Comparison of ENCODE assay signal across 33 cellular contexts in the genomic region with DNA sequence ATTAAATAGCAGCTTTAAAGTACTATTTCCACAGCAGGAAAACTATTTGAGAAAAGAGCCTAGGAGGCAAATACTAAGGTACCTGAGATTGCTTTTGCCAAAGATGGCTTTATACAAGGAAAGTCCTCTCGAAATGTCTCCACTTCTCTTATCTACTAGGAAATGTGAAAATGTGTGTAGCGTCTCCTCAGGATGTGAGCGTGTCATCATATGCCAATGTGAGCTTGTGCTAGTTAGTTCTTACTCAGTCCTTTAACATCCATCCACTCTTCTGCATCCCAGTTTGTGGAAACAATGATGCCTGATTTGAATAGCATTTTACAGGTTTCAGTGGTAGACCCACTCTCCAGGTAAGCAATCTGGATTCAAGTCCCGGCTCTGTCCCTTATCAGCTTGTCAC.
DNase-seq lines count a peak whose midpoint lies in the region; FAIRE-seq and TF ChIP-seq lines count a peak whose summit lies in the region.
"Had no signal": no experiment of that assay in that cellular context is flagged by ENCODE, and none has a peak within 500 bp of the region (broad histone marks: within the 10 kb centered on the region; RNA-seq: fewer than 3 reads in every experiment).

No MANE protein-coding gene starts in this region.

- H3K4me3 Mint-ChIP-seq in astrocyte (ENCODE audit: unreplicated experiment) = no peak overlapping the region
- H3K4me3 Mint-ChIP-seq: CD4-positive, alpha-beta memory T cell; effector memory CD8-positive, alpha-beta T cell; IgD-negative memory B cell; natural killer cell treated with Interleukin-12 subunit alpha and Interleukin-12 subunit beta and Interleukin-15 and Interleukin-18, amount 100 ng/mL, for 72 hours; stimulated activated naive B cell treated with anti-CD40 and anti-IgM and Interleukin-4, amounts not matched to agents 10 μg/mL and 1 μg/mL and 100 μg/mL, for 72 hours; T-helper 1 cell treated with Interleukin-12 subunit alpha and Interleukin-12 subunit beta and Interleukin-4 antibody, amounts not matched to agents 30 μg/mL and 1 μg/mL, for 36 hours; type B pancreatic cell had no signal

- H3K4me1 Mint-ChIP-seq in astrocyte (ENCODE audit: low read depth, unreplicated experiment) = peaks cover 64% of the 10 kb centered on the region
- H3K4me1 Mint-ChIP-seq: CD4-positive, alpha-beta memory T cell; IgD-negative memory B cell; stimulated activated naive B cell treated with anti-CD40 and anti-IgM and Interleukin-4, amounts not matched to agents 10 μg/mL and 1 μg/mL and 100 μg/mL, for 72 hours had no signal

- H3K9me3 ChIP-seq in astrocyte (ENCODE audit: insufficient read depth, low read depth, low read length) = no peaks in the 10 kb centered on the region
- H3K9me3 ChIP-seq: heart left ventricle had no signal

- H3K9ac ChIP-seq in astrocyte (ENCODE audit: low read length) = peak overlapping the region; percentile 42

- no peaks in the 10 kb centered on the region for H4K20me1 ChIP-seq in astrocyte (ENCODE audit: insufficient read depth, low read length)

- H3K27me3 Mint-ChIP-seq in astrocyte (ENCODE audit: low read depth, unreplicated experiment) = no peaks in the 10 kb centered on the region
- H3K27me3 Mint-ChIP-seq: type B pancreatic cell had no signal

- no peaks in the 10 kb centered on the region for H3K79me2 ChIP-seq in astrocyte (ENCODE audit: insufficient read depth, low read length)

- H3K36me3 Mint-ChIP-seq in astrocyte (ENCODE audit: low read depth, unreplicated experiment) = no peaks in the 10 kb centered on the region
- H3K36me3 Mint-ChIP-seq: activated naive CD4-positive, alpha-beta T cell treated with anti-CD3 and anti-CD28 coated beads, Interleukin-2, amount 50 U/mL, for 72 hours; CD4-positive, alpha-beta memory T cell; IgD-negative memory B cell; natural killer cell treated with Interleukin-12 subunit alpha and Interleukin-12 subunit beta and Interleukin-15 and Interleukin-18, amount 100 ng/mL, for 72 hours; stimulated activated naive B cell treated with anti-CD40 and anti-IgM and Interleukin-4, amounts not matched to agents 10 μg/mL and 1 μg/mL and 100 μg/mL, for 72 hours; type B pancreatic cell had no signal

- H3K27ac Mint-ChIP-seq in astrocyte (ENCODE audit: unreplicated experiment) = peak overlapping the region; percentile 92
- H3K27ac Mint-ChIP-seq: activated naive CD4-positive, alpha-beta T cell treated with anti-CD3 and anti-CD28 coated beads, Interleukin-2, amount 50 U/mL, for 72 hours; CD4-positive, alpha-beta memory T cell; effector memory CD8-positive, alpha-beta T cell; IgD-negative memory B cell; natural killer cell treated with Interleukin-12 subunit alpha and Interleukin-12 subunit beta and Interleukin-15 and Interleukin-18, amount 100 ng/mL, for 72 hours; stimulated activated naive B cell treated with anti-CD40 and anti-IgM and Interleukin-4, amounts not matched to agents 10 μg/mL and 1 μg/mL and 100 μg/mL, for 72 hours; T-helper 1 cell treated with Interleukin-12 subunit alpha and Interleukin-12 subunit beta and Interleukin-4 antibody, amounts not matched to agents 30 μg/mL and 1 μg/mL, for 36 hours had no signal

- no peak for TF ChIP-seq CTCF in astrocyte (IDR thresholded peaks at IDR 0.05; ENCODE audit: insufficient read depth, low read depth, low read length)

- no peaks in the 10 kb centered on the region for H3K9me3 Mint-ChIP-seq in astrocyte (ENCODE audit: unreplicated experiment)
- H3K9me3 Mint-ChIP-seq: activated naive CD4-positive, alpha-beta T cell treated with anti-CD3 and anti-CD28 coated beads, Interleukin-2, amount 50 U/mL, for 72 hours; effector memory CD8-positive, alpha-beta T cell; IgD-negative memory B cell; T-helper 1 cell treated with Interleukin-12 subunit alpha and Interleukin-12 subunit beta and Interleukin-4 antibody, amounts not matched to agents 30 μg/mL and 1 μg/mL, for 36 hours; type B pancreatic cell had no signal

- FAIRE-seq in astrocyte (lab: Jason Lieb, UNC) = no peak
- FAIRE-seq: A204.1, D721Med, kidney had no signal

- H3K4me3 ChIP-seq in astrocyte (ENCODE audit: insufficient read depth, low read depth, low read length) = no peak overlapping the region
- H3K4me3 ChIP-seq: heart left ventricle had no signal

- H3K27ac ChIP-seq in astrocyte (ENCODE audit: low read depth, low read length) = peak overlapping the region; percentile 60
- H3K27ac ChIP-seq: foreskin keratinocyte, heart left ventricle, RWPE1 had no signal

- peak; percentile 38 for DNase-seq in A172 (ENCODE audit: low spot score)
- DNase-seq in HT1080 (ENCODE audit: low read depth) = peak; percentile 29
- DNase-seq in astrocyte (ENCODE audit: low read depth) = peak; percentile 41
- DNase-seq in iris pigment epithelial cell (ENCODE audit: low read depth) = peak; percentile 43
- no peak for DNase-seq in mucosa of gallbladder (ENCODE audit: low spot score)
- no peak for DNase-seq in ureter (ENCODE audit: low spot score)
- no peak for DNase-seq in DMS153 (lab: John Stamatoyannopoulos, UW)
- no peak for DNase-seq in HUDEP-2 (lab: John Stamatoyannopoulos, UW; ENCODE audit: unreplicated experiment in 76 of 76)
- DNase-seq: activated CD4-positive, alpha-beta T cell treated with anti-CD3 and anti-CD28 coated beads, Interleukin-2, amount 50 U/mL, for 1 hour; activated CD4-positive, CD25-positive, alpha-beta regulatory T cell; activated effector memory CD4-positive, alpha-beta T cell treated with Interleukin-2 at 50 U/mL for 16 hours; activated T-cell treated with anti-CD3 and anti-CD28 coated beads, Interleukin-2, amount 50 U/mL, for 1 hour; caudate nucleus; CD4-positive, alpha-beta memory T cell; cortex of kidney; effector memory CD8-positive, alpha-beta T cell; erythroblast; foreskin keratinocyte; H7; heart left ventricle; kidney; NCI-H146; occipital lobe; stimulated activated naive B cell treated with anti-CD40 and anti-IgM and Interleukin-4, amounts not matched to agents 10 μg/mL and 1 μg/mL and 100 μg/mL, for 72 hours; substantia nigra had no signal

- no peaks in the 10 kb centered on the region for H3K27me3 ChIP-seq in astrocyte (ENCODE audit: insufficient read depth, low read length)
- H3K27me3 ChIP-seq: foreskin keratinocyte, heart left ventricle had no signal

- H3K36me3 ChIP-seq in astrocyte (ENCODE audit: insufficient read depth, low read length) = no peaks in the 10 kb centered on the region
- H3K36me3 ChIP-seq: heart left ventricle had no signal

- H2AFZ ChIP-seq in astrocyte (ENCODE audit: low read depth, low read length) = no peak overlapping the region

- peak overlapping the region; percentile 52 for H3K4me2 ChIP-seq in astrocyte (ENCODE audit: low read length)

- H3K4me1 ChIP-seq in astrocyte (ENCODE audit: insufficient read depth, low read length) = peaks cover 60% of the 10 kb centered on the region

Comparison
In these comparisons a context has a peak if more than half of its experiments do, and no peak if none do; other contexts are left out.
1. DNase-seq: peak in A172 (single experiment), HT1080 (single experiment), astrocyte (single experiment) and iris pigment epithelial cell (single experiment); none in mucosa of gallbladder (single experiment), ureter (single experiment), DMS153 (single experiment) and HUDEP-2 (0 of 76).